Comparison of ENCODE assay signal across 32 cellular contexts in genomic region chr9:13778486-13779110, GRCh38.
A peak's percentile ranks its signal among the peaks of the same experiment; 100 is the strongest.
DNase-seq lines count a peak whose midpoint lies in the region; ATAC-seq and TF ChIP-seq lines count a peak whose summit lies in the region.
"Had no signal": no experiment of that assay in that cellular context is flagged by ENCODE, and none has a peak within 500 bp of the region (broad histone marks: within the 10 kb centered on the region; RNA-seq: fewer than 3 reads in every experiment).

No MANE protein-coding gene starts in this region.

- peak overlapping the region; percentile 8 for H3K27ac Mint-ChIP-seq in activated naive CD8-positive, alpha-beta T cell treated with anti-CD3 and anti-CD28 coated beads for 36 hours
- H3K27ac Mint-ChIP-seq in activated naive CD8-positive, alpha-beta T cell treated with anti-CD3 and anti-CD28 coated beads, Interleukin-2, amount 50 U/mL, for 24 hours, result no peak overlapping the region
- no peak overlapping the region for H3K27ac Mint-ChIP-seq in CD8-positive, alpha-beta T cell
- H3K27ac Mint-ChIP-seq: activated CD8-positive, alpha-beta T cell treated with anti-CD3 and anti-CD28 coated beads, Interleukin-2, amount 10 ng/mL, durations not matched to agents 7 days and 5 days; activated T-cell treated with anti-CD3 and anti-CD28 coated beads, Interleukin-2, amount 50 U/mL, for 24 hours; IgD-negative memory B cell; stimulated activated naive B cell treated with anti-CD40 and anti-IgM and Interleukin-4, amounts not matched to agents 10 μg/mL and 1 μg/mL and 100 μg/mL, for 72 hours had no signal

- H3K36me3 ChIP-seq in NT2/D1 (ENCODE audit: insufficient read depth, insufficient read length, low read length) (no peaks in the 10 kb centered on the region), smooth muscle cell (ENCODE audit: low read depth) (no peaks in the 10 kb centered on the region), mammary epithelial cell (ENCODE audit: insufficient read depth, low read length) (no peaks in the 10 kb centered on the region)
- no peaks in the 10 kb centered on the region for H3K36me3 ChIP-seq in CD8-positive, alpha-beta T cell (ENCODE audit: insufficient read depth, low read length)
- H3K36me3 ChIP-seq: gastroesophageal sphincter, HAP-1, thoracic aorta had no signal

- intact Hi-C loops in CD8-positive, alpha-beta T cell (cut with DNase I, micrococcal nuclease), result no loop called here
- intact Hi-C loops in mammary epithelial cell (cut with micrococcal nuclease), result no loop called here

- H3K9me3 ChIP-seq in NT2/D1 (ENCODE audit: insufficient read depth, low read length) (no peaks in the 10 kb centered on the region), smooth muscle cell (replicated peaks; ENCODE audit: low read depth) (no peaks in the 10 kb centered on the region), mammary epithelial cell (replicated peaks; ENCODE audit: insufficient read depth, low read length) (no peaks in the 10 kb centered on the region)
- H3K9me3 ChIP-seq in CD8-positive, alpha-beta T cell (ENCODE audit: low read length), result no peaks in the 10 kb centered on the region
- H3K9me3 ChIP-seq: body of pancreas, gastroesophageal sphincter, HAP-1, thoracic aorta had no signal

- no peak overlapping the region for H3K9ac ChIP-seq in NT2/D1 (ENCODE audit: insufficient read length, low read depth)
- H3K9ac ChIP-seq in smooth muscle cell (ENCODE audit: low read depth), result no peak overlapping the region
- H3K9ac ChIP-seq in mammary epithelial cell (ENCODE audit: insufficient read depth, low read length), result no peak overlapping the region

- H2AFZ ChIP-seq in smooth muscle cell (ENCODE audit: low read depth), result peak overlapping the region; percentile 42
- H2AFZ ChIP-seq in mammary epithelial cell (ENCODE audit: low read depth, low read length), result no peak overlapping the region

- BruUV-seq in mammary epithelial cell (replicated peaks; lab: Mats Ljungman, UMichigan), result no TSS peak

- CTCF ChIA-PET in CD8-positive, alpha-beta T cell (lab: Charles Lee), result no interaction called here
- CTCF ChIA-PET in mammary epithelial cell (lab: Charles Lee; ENCODE audit: low non-redundant PET), result no interaction called here

- H3K4me1 ChIP-seq in NT2/D1 (ENCODE audit: insufficient read depth, insufficient read length) (no peaks in the 10 kb centered on the region), smooth muscle cell (ENCODE audit: low read depth) (peaks cover 5% of the 10 kb centered on the region), mammary epithelial cell (ENCODE audit: insufficient read depth, low read length) (no peaks in the 10 kb centered on the region)
- H3K4me1 ChIP-seq in CD8-positive, alpha-beta T cell (ENCODE audit: insufficient read depth, low read length), result no peaks in the 10 kb centered on the region
- H3K4me1 ChIP-seq: body of pancreas, gastroesophageal sphincter, HAP-1 had no signal

- dilution Hi-C loops in mammary epithelial cell (cut with HindIII; ENCODE audit: low sequenced_read_pairs), result no loop called here

- H3K4me3 ChIP-seq in NT2/D1 (ENCODE audit: insufficient read length, low read depth), result no peak overlapping the region
- H3K4me3 ChIP-seq in smooth muscle cell, result no peak overlapping the region
- H3K4me3 ChIP-seq in CD8-positive, alpha-beta T cell (ENCODE audit: low read depth, low read length), result no peak overlapping the region
- no peak overlapping the region for H3K4me3 ChIP-seq in mammary epithelial cell (replicated peaks in 1 of 3; ENCODE audit: insufficient read depth in 1 of 3, low read depth in 2 of 3, low read length in 3 of 3)
- H3K4me3 ChIP-seq: body of pancreas, gastroesophageal sphincter, GM12878, HAP-1, SK-N-MC, thoracic aorta had no signal

- H3K27me3 ChIP-seq in NT2/D1 (ENCODE audit: insufficient read depth, insufficient read length), result no peaks in the 10 kb centered on the region
- H3K27me3 ChIP-seq in smooth muscle cell (ENCODE audit: low read depth), result no peaks in the 10 kb centered on the region
- H3K27me3 ChIP-seq in CD8-positive, alpha-beta T cell (ENCODE audit: insufficient read depth, low read length), result no peaks in the 10 kb centered on the region
- H3K27me3 ChIP-seq in mammary epithelial cell (ENCODE audit: insufficient read depth, low read length), result no peaks in the 10 kb centered on the region
- H3K27me3 ChIP-seq: body of pancreas, gastroesophageal sphincter had no signal

- no peak for ATAC-seq in activated naive CD8-positive, alpha-beta T cell treated with anti-CD3 and anti-CD28 coated beads, Interleukin-2, amount 50 U/mL, for 24 hours
- ATAC-seq in CD8-positive, alpha-beta T cell, result no peak
- no peak for ATAC-seq in omental fat pad (ENCODE audit: low FRiP score)
- ATAC-seq: activated CD8-positive, alpha-beta T cell treated with anti-CD3 and anti-CD28 coated beads, Interleukin-2, amount 10 ng/mL, durations not matched to agents 7 days and 5 days; body of pancreas; gastroesophageal sphincter; GM12878; left colon; stimulated activated naive B cell treated with anti-CD40 and anti-IgM and Interleukin-4, amounts not matched to agents 10 μg/mL and 1 μg/mL and 100 μg/mL, for 72 hours had no signal

- H3F3A ChIP-seq in smooth muscle cell (ENCODE audit: low read depth), result no peaks in the 10 kb centered on the region

- H3K9me3 Mint-ChIP-seq in activated naive CD8-positive, alpha-beta T cell treated with anti-CD3 and anti-CD28 coated beads for 36 hours, result peaks cover 2% of the 10 kb centered on the region
- peaks cover 11% of the 10 kb centered on the region for H3K9me3 Mint-ChIP-seq in activated naive CD8-positive, alpha-beta T cell treated with anti-CD3 and anti-CD28 coated beads, Interleukin-2, amount 50 U/mL, for 24 hours
- H3K9me3 Mint-ChIP-seq in CD8-positive, alpha-beta T cell, result peaks cover 6% of the 10 kb centered on the region

- H3K4me2 ChIP-seq in smooth muscle cell, result peak overlapping the region; percentile 16
- no peak overlapping the region for H3K4me2 ChIP-seq in mammary epithelial cell (ENCODE audit: insufficient read depth, low read depth, low read length)

- H3K4me3 Mint-ChIP-seq in activated naive CD8-positive, alpha-beta T cell treated with anti-CD3 and anti-CD28 coated beads for 36 hours, result no peak overlapping the region
- no peak overlapping the region for H3K4me3 Mint-ChIP-seq in activated naive CD8-positive, alpha-beta T cell treated with anti-CD3 and anti-CD28 coated beads, Interleukin-2, amount 50 U/mL, for 24 hours
- no peak overlapping the region for H3K4me3 Mint-ChIP-seq in CD8-positive, alpha-beta T cell
- H3K4me3 Mint-ChIP-seq: activated CD8-positive, alpha-beta T cell treated with anti-CD3 and anti-CD28 coated beads, Interleukin-2, amount 10 ng/mL, durations not matched to agents 7 days and 5 days; activated T-cell treated with anti-CD3 and anti-CD28 coated beads, Interleukin-2, amount 50 U/mL, for 24 hours; IgD-negative memory B cell; stimulated activated naive B cell treated with anti-CD40 and anti-IgM and Interleukin-4, amounts not matched to agents 10 μg/mL and 1 μg/mL and 100 μg/mL, for 72 hours had no signal

- no peaks in the 10 kb centered on the region for H3K36me3 Mint-ChIP-seq in activated naive CD8-positive, alpha-beta T cell treated with anti-CD3 and anti-CD28 coated beads for 36 hours
- H3K36me3 Mint-ChIP-seq in activated naive CD8-positive, alpha-beta T cell treated with anti-CD3 and anti-CD28 coated beads, Interleukin-2, amount 50 U/mL, for 24 hours (ENCODE audit: low read depth), result no peaks in the 10 kb centered on the region
- no peaks in the 10 kb centered on the region for H3K36me3 Mint-ChIP-seq in CD8-positive, alpha-beta T cell
- H3K36me3 Mint-ChIP-seq: IgD-negative memory B cell; stimulated activated naive B cell treated with anti-CD40 and anti-IgM and Interleukin-4, amounts not matched to agents 10 μg/mL and 1 μg/mL and 100 μg/mL, for 72 hours had no signal

- H4K20me1 ChIP-seq in smooth muscle cell (ENCODE audit: low read depth) (no peaks in the 10 kb centered on the region), mammary epithelial cell (ENCODE audit: insufficient read depth, low read length) (no peaks in the 10 kb centered on the region)

- in situ Hi-C loops in mammary epithelial cell (cut with MboI; ENCODE audit: low sequenced_read_pairs in 2 of 2), result no loop called here

- POLR2A ChIA-PET in CD8-positive, alpha-beta T cell (lab: Charles Lee), result no interaction called here

- no peaks in the 10 kb centered on the region for H3K27me3 Mint-ChIP-seq in activated naive CD8-positive, alpha-beta T cell treated with anti-CD3 and anti-CD28 coated beads for 36 hours
- no peaks in the 10 kb centered on the region for H3K27me3 Mint-ChIP-seq in activated naive CD8-positive, alpha-beta T cell treated with anti-CD3 and anti-CD28 coated beads, Interleukin-2, amount 50 U/mL, for 24 hours
- H3K27me3 Mint-ChIP-seq in CD8-positive, alpha-beta T cell (ENCODE audit: low read depth), result no peaks in the 10 kb centered on the region
- H3K27me3 Mint-ChIP-seq: activated T-cell treated with anti-CD3 and anti-CD28 coated beads, Interleukin-2, amount 50 U/mL, for 24 hours; IgD-negative memory B cell; stimulated activated naive B cell treated with anti-CD40 and anti-IgM and Interleukin-4, amounts not matched to agents 10 μg/mL and 1 μg/mL and 100 μg/mL, for 72 hours had no signal

- DNase-seq in activated naive CD8-positive, alpha-beta T cell treated with anti-CD3 and anti-CD28 coated beads for 36 hours, result no peak
- DNase-seq in activated naive CD8-positive, alpha-beta T cell treated with anti-CD3 and anti-CD28 coated beads, Interleukin-2, amount 50 U/mL, for 24 hours, result no peak
- DNase-seq in NT2/D1 (ENCODE audit: low read depth, low spot score), result peak; percentile 5
- DNase-seq in hepatic stellate cell (ENCODE audit: low spot score), result peak; percentile 7
- DNase-seq in smooth muscle cell (lab: John Stamatoyannopoulos, UW; ENCODE audit: unreplicated experiment), result no peak
- no peak for DNase-seq in CD8-positive, alpha-beta T cell
- DNase-seq in omental fat pad (ENCODE audit: low spot score), result no peak
- no peak for DNase-seq in mammary epithelial cell
- DNase-seq: activated CD4-positive, CD25-positive, alpha-beta regulatory T cell; activated CD8-positive, alpha-beta T cell treated with anti-CD3 and anti-CD28 coated beads, Interleukin-2, amount 10 ng/mL, durations not matched to agents 7 days and 5 days; activated naive CD4-positive, alpha-beta T cell treated with Interleukin-2 at 50 U/mL for 16 hours; activated T-cell treated with anti-CD3 and anti-CD28 coated beads, Interleukin-2, amount 50 U/mL, for 24 hours; body of pancreas; dermis blood vessel endothelial cell; DMS 273 treated with DMSO at 0.1 percent for 48 hours; GDM1; left colon; MV-4-11; NCI-H2081 treated with DMSO at 0.1 percent for 48 hours; NK-92 treated with Interleukin-12 subunit alpha and Interleukin-12 subunit beta, amount 100 ng/mL, for 24 hours; occipital lobe; right cardiac atrium; stimulated activated naive B cell treated with anti-CD40 and anti-IgM and Interleukin-4, amounts not matched to agents 10 μg/mL and 1 μg/mL and 100 μg/mL, for 72 hours; T1000 had no signal

- no peaks in the 10 kb centered on the region for H3K4me1 Mint-ChIP-seq in activated naive CD8-positive, alpha-beta T cell treated with anti-CD3 and anti-CD28 coated beads for 36 hours
- no peaks in the 10 kb centered on the region for H3K4me1 Mint-ChIP-seq in activated naive CD8-positive, alpha-beta T cell treated with anti-CD3 and anti-CD28 coated beads, Interleukin-2, amount 50 U/mL, for 24 hours
- no peaks in the 10 kb centered on the region for H3K4me1 Mint-ChIP-seq in CD8-positive, alpha-beta T cell (ENCODE audit: low read depth)
- H3K4me1 Mint-ChIP-seq: IgD-negative memory B cell; stimulated activated naive B cell treated with anti-CD40 and anti-IgM and Interleukin-4, amounts not matched to agents 10 μg/mL and 1 μg/mL and 100 μg/mL, for 72 hours had no signal

- H3K27ac ChIP-seq in smooth muscle cell (ENCODE audit: low read depth) (no peak overlapping the region), mammary epithelial cell (ENCODE audit: insufficient read depth, low read depth, low read length) (no peak overlapping the region)
- no peak overlapping the region for H3K27ac ChIP-seq in CD8-positive, alpha-beta T cell (ENCODE audit: low read depth, low read length)
- H3K27ac ChIP-seq: body of pancreas, C4-2B, gastroesophageal sphincter, HL-60, SK-N-MC, thoracic aorta had no signal

- no peak for TF ChIP-seq CTCF in smooth muscle cell (IDR thresholded peaks at IDR 0.05; ENCODE audit: borderline replicate concordance, insufficient read depth, poor library complexity, severe bottlenecking)
- no peak for TF ChIP-seq CTCF in CD8-positive, alpha-beta T cell (IDR thresholded peaks at IDR 0.05)
- no peak for TF ChIP-seq CTCF in omental fat pad (IDR thresholded peaks at IDR 0.05)
- TF ChIP-seq CTCF in mammary epithelial cell (conservative IDR thresholded peaks at IDR 0.05 in 1 of 2, IDR thresholded peaks at IDR 0.05 in 1 of 2; ENCODE audit: extremely low read depth in 1 of 2, insufficient read depth in 1 of 2, low read depth in 1 of 2, low read length in 2 of 2), result no peak

- WGBS in smooth muscle cell (ENCODE audit: low lambda C conversion rate), result 72% methylated on average over 6 of the region's 6 CpGs
- WGBS in mammary epithelial cell (ENCODE audit: low coverage, missing lambda C conversion rate), result 86% methylated on average over 6 of the region's 6 CpGs

- H3K79me2 ChIP-seq in smooth muscle cell (ENCODE audit: low read depth), result no peaks in the 10 kb centered on the region
- no peaks in the 10 kb centered on the region for H3K79me2 ChIP-seq in mammary epithelial cell (ENCODE audit: insufficient read depth, low read length)

Comparison
In these comparisons a context has a peak if more than half of its experiments do, and no peak if none do; other contexts are left out.
1. DNase-seq: peak in NT2/D1 (single experiment) and hepatic stellate cell (single experiment); none in activated naive CD8-positive, alpha-beta T cell treated with anti-CD3 and anti-CD28 coated beads for 36 hours (single experiment), activated naive CD8-positive, alpha-beta T cell treated with anti-CD3 and anti-CD28 coated beads, Interleukin-2, amount 50 U/mL, for 24 hours (single experiment), smooth muscle cell (single experiment), CD8-positive, alpha-beta T cell (0 of 7), omental fat pad (single experiment) and mammary epithelial cell (single experiment).